Comparison of ENCODE assay signal across 8 cellular contexts in the genomic region with DNA sequence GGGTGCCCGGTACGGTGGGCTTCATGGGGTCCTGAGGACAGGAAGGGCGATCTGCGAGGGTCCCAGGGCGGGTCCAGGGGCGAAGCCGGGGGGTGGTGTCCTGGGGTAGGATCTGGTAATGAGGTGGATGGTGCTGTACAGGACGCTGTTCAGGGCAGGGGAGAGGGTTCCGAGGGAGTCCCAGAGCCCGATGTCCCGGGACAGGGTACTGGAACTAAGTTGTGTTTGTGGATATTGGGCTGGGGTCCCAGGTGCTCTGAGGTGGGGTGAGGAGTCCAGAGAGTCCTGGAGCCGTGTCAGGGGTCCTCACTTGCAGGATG. TPM values are rescaled to one million over a fixed set of nuclear protein-coding genes. Genes with fewer than 3 reads are reported as not detected.
DNase-seq lines count a peak whose midpoint lies in the region; ATAC-seq, FAIRE-seq and TF ChIP-seq lines count a peak whose summit lies in the region.

No MANE protein-coding gene starts in this region.

- H3F3A ChIP-seq in GM23338 (replicated peaks; ENCODE audit: low read depth): no peaks in the 10 kb centered on the region

- H3K9me2 ChIP-seq in GM23338 (ENCODE audit: insufficient read depth): 0 out of 2 replicates have a peak, but pooled peaks cover 6% of the 10 kb centered on the region

- 7% methylated on average over 5 of the region's 12 CpGs for WGBS in A549 (ENCODE audit: missing lambda C conversion rate)
- WGBS in small intestine, 3 donors: 1 to 3% (median 1%) methylated on average over 12 of the region's 12 CpGs

- peaks cover 10% of the 10 kb centered on the region; the same call in 1 of the 3 replicates for H3K36me3 Mint-ChIP-seq in GM23338 (ENCODE audit: low read depth)

- H3K27ac ChIP-seq in A549 (peak overlapping the region; percentile 92 to 97), GM23338 (ENCODE audit: low read depth) (no peak overlapping the region), VCaP (peak overlapping the region; percentile 97), left ventricle myocardium inferior (replicated peaks) (peak overlapping the region; percentile 95), small intestine (ENCODE audit: low read depth in 1 of 2, low read length in 1 of 2) (peak overlapping the region in 1 of 2 donors; percentile 8)

- CTCF ChIA-PET in A549 (lab: Yijun Ruan, JAX): interaction anchor here (0.7 to 2.7 kb wide), 11 partner anchors 9 to 179 kb away, joined by 3 to 10 read pairs (median 4); no protein-coding TSS in a partner anchor

- ATAC-seq in A549 (peak; percentile 14 to 58; a peak in 4 of 6 replicates), GM23338 (peak; percentile 7)

- H2AFZ ChIP-seq in GM23338: peak overlapping the region; percentile 98

- intact Hi-C loops in left ventricle myocardium inferior (cut with micrococcal nuclease): no loop called here

- peak overlapping the region; percentile 73 for H3K4me3 ChIP-seq in A549
- H3K4me3 ChIP-seq in GM23338: peak overlapping the region; percentile 93
- H3K4me3 ChIP-seq in left ventricle myocardium inferior: peak overlapping the region; percentile 93
- H3K4me3 ChIP-seq in small intestine (ENCODE audit: low read depth in 1 of 2, low read length in 2 of 2): peak overlapping the region; percentile 60 to 75

- H3K27me3 ChIP-seq in GM23338 (ENCODE audit: insufficient read depth): no peaks in the 10 kb centered on the region
- H3K27me3 ChIP-seq in left ventricle myocardium inferior (ENCODE audit: low read depth): no peaks in the 10 kb centered on the region
- no peaks in the 10 kb centered on the region for H3K27me3 ChIP-seq in small intestine (ENCODE audit: control insufficient read depth in 2 of 2, insufficient read depth in 2 of 2, low read length in 2 of 2)

- H3K4me1 Mint-ChIP-seq in GM23338: peaks cover 15% of the 10 kb centered on the region

- no peaks in the 10 kb centered on the region; the same call in 1 of the 2 replicates for H3K36me3 ChIP-seq in GM23338 (ENCODE audit: insufficient read depth)
- H3K36me3 ChIP-seq in left ventricle myocardium inferior: peaks cover 22% of the 10 kb centered on the region
- H3K36me3 ChIP-seq in small intestine (ENCODE audit: control insufficient read depth in 2 of 2, insufficient read depth in 2 of 2, low read length in 2 of 2): peaks cover 0 to 2% of the 10 kb centered on the region in 2 donors

- H3K9me3 ChIP-seq in A549: peaks cover 8% of the 10 kb centered on the region; the same call in 1 of the 3 replicates
- H3K9me3 ChIP-seq in left ventricle myocardium inferior (replicated peaks): peaks cover 7% of the 10 kb centered on the region
- H3K9me3 ChIP-seq in small intestine (ENCODE audit: control insufficient read depth, low read depth): no peaks in the 10 kb centered on the region

- no peak for TF ChIP-seq RAD21 in A549 (conservative IDR thresholded peaks at IDR 0.05 in 1 of 2, IDR thresholded peaks at IDR 0.05 in 1 of 2)

- no peaks in the 10 kb centered on the region for H4K20me1 ChIP-seq in GM23338 (replicated peaks; ENCODE audit: insufficient read depth)

- peak overlapping the region; percentile 95 for H3K4me3 Mint-ChIP-seq in GM23338

- peak overlapping the region; percentile 90 for H3K4me2 ChIP-seq in A549
- peak overlapping the region; percentile 97 for H3K4me2 ChIP-seq in GM23338

- peaks cover 17% of the 10 kb centered on the region for H3K9me3 Mint-ChIP-seq in GM23338

- H3K27ac Mint-ChIP-seq in GM23338: no peak overlapping the region; the same call in 1 of the 2 replicates

- POLR2A ChIA-PET in A549 (lab: Yijun Ruan, JAX): interaction anchor here (0.5 to 3.7 kb wide), 21 partner anchors 8 to 188 kb away, joined by 3 to 22 read pairs (median 4); partner anchors contain the start of genes LRRC74B and THAP7

- H3K79me2 ChIP-seq in GM23338 (replicated peaks; ENCODE audit: insufficient read depth): no peaks in the 10 kb centered on the region

- H3K27me3 Mint-ChIP-seq in GM23338 (ENCODE audit: insufficient read depth, low read depth, poor library complexity): peaks cover 22% of the 10 kb centered on the region

- TF ChIP-seq CTCF in A549 (IDR thresholded peaks at IDR 0.05) (no peak), GM23338 (conservative IDR thresholded peaks at IDR 0.05; ENCODE audit: low read depth in 2 of 2) (no peak), VCaP (conservative IDR thresholded peaks at IDR 0.05) (no peak), left ventricle myocardium inferior (IDR thresholded peaks at IDR 0.05; ENCODE audit: borderline replicate concordance) (no peak)

- peaks cover 11% of the 10 kb centered on the region; the same call in 2 of the 3 replicates for H3K4me1 ChIP-seq in A549
- H3K4me1 ChIP-seq in GM23338 (ENCODE audit: insufficient read depth): peaks cover 11% of the 10 kb centered on the region; the same call in 1 of the 2 replicates
- H3K4me1 ChIP-seq in left ventricle myocardium inferior: peaks cover 36% of the 10 kb centered on the region
- no peaks in the 10 kb centered on the region for H3K4me1 ChIP-seq in small intestine (ENCODE audit: control insufficient read depth in 2 of 2, insufficient read depth in 1 of 2, low read depth in 1 of 2, low read length in 1 of 2)

- no peak for TF ChIP-seq POLR2A in A549 (IDR thresholded peaks at IDR 0.05; ENCODE audit: low read length)

- DNase-seq in A549 (ENCODE audit: low read depth in 1 of 2, low spot score in 1 of 2): no peak
- DNase-seq in GM23338 (ENCODE audit: low spot score): no peak
- DNase-seq in left ventricle myocardium inferior: no peak
- DNase-seq in small intestine: no peak
- DNase-seq in cerebellar cortex (ENCODE audit: low spot score): no peak
- DNase-seq in NCI-H187 (lab: John Stamatoyannopoulos, UW): no peak
- no peak for DNase-seq in NCI-H748 treated with DMSO at 0.1 percent for 48 hours (lab: John Stamatoyannopoulos, UW)

- FAIRE-seq in A549 (lab: Jason Lieb, UNC): no peak
- no peak for FAIRE-seq in small intestine (lab: Jason Lieb, UNC)

- no peak for TF ChIP-seq EP300 in A549 (IDR thresholded peaks at IDR 0.05)

TF ChIP-seq in A549, 52 proteins besides CTCF, POLR2A, EP300 and RAD21 (continues in another document):
- TF ChIP-seq EHF (CRISPR knock-in tag; IDR thresholded peaks at IDR 0.05): no peak
- TF ChIP-seq CEBPB (IDR thresholded peaks at IDR 0.05): no peak

TF ChIP-seq in GM23338, 12 proteins besides CTCF, POLR2A, EP300 and RAD21 (continues in another document):
- TF ChIP-seq NANOG (IDR thresholded peaks at IDR 0.05; ENCODE audit: borderline replicate concordance) (no peak), POLR2AphosphoS5 (IDR thresholded peaks at IDR 0.05; ENCODE audit: low read depth) (no peak), ZNF114 (CRISPR knock-in tag; IDR thresholded peaks at IDR 0.05) (no peak)

RNA-seq across cellular contexts. Expression of gene LZTR1, which starts 0.4 kb away (rescaled TPM):
- 14.1 and 14.4 TPM in 2 replicates for polyA plus RNA-seq in A549 (2011; rRNA removed)
- 19.7 and 23.3 TPM in 2 replicates for polyA plus RNA-seq in A549 (2012; cell fraction: cytosol; rRNA removed)
- polyA plus RNA-seq in A549 (2012; cell fraction: nucleus; rRNA removed): 123 and 173 TPM in 2 replicates
- 22.3 to 23.5 TPM (median 22.6 TPM) in 3 replicates for polyA plus RNA-seq in A549 (2017; fragmentation: RNase III; extraction: RNeasy Plus Mini Kit Qiagen cat#74134 plus additional on column Dnase treatment)
- 22.8 and 27.5 TPM in 2 replicates for polyA minus RNA-seq in A549 (2011; rRNA and poly(A)+ RNA removed)
- 39.9 and 41.1 TPM in 2 replicates for total RNA-seq in GM23338 (2014; rRNA removed; shearing (Covaris generic))
- polyA plus RNA-seq in GM23338 (2016; fragmentation: Nextera tagmentation; extraction: Ambion mirVana): 7.7 and 9.2 TPM in 2 replicates
- 18.1 TPM for total RNA-seq in left ventricle myocardium inferior
- polyA plus RNA-seq in small intestine: 10 to 100 TPM; 22.7 to 38.0 (median 26.8) TPM

RNA-seq across cellular contexts. Expression of gene AIFM3, which starts 15.5 kb away (rescaled TPM):
- polyA plus RNA-seq in A549 (2011; rRNA removed): 1.2 and 1.4 TPM in 2 replicates
- polyA plus RNA-seq in A549 (2012; cell fraction: cytosol; rRNA removed): 2.9 TPM in 2 replicates
- polyA plus RNA-seq in A549 (2012; cell fraction: nucleus; rRNA removed): 19.7 and 21.2 TPM in 2 replicates
- 2.3 to 4.0 TPM (median 3.6 TPM) in 3 replicates for polyA plus RNA-seq in A549 (2017; fragmentation: RNase III; extraction: RNeasy Plus Mini Kit Qiagen cat#74134 plus additional on column Dnase treatment)
- 1.8 and 2.6 TPM in 2 replicates for polyA minus RNA-seq in A549 (2011; rRNA and poly(A)+ RNA removed)
- total RNA-seq in GM23338 (2014; rRNA removed; shearing (Covaris generic)): 0.45 and 1.7 TPM in 2 replicates
- polyA plus RNA-seq in GM23338 (2016; fragmentation: Nextera tagmentation; extraction: Ambion mirVana): 1.4 and 1.5 TPM in 2 replicates
- total RNA-seq in left ventricle myocardium inferior: 0.47 TPM
- 1 to 10 TPM; 5.1 to 9.4 (median 6.8) TPM for polyA plus RNA-seq in small intestine

RNA-seq across cellular contexts. Expression of gene THAP7, which starts 19.4 kb away (rescaled TPM):
- polyA plus RNA-seq in A549 (2011; rRNA removed): 15.5 and 15.9 TPM in 2 replicates
- 29.7 and 39.2 TPM in 2 replicates for polyA plus RNA-seq in A549 (2012; cell fraction: cytosol; rRNA removed)
- 43.5 and 52.5 TPM in 2 replicates for polyA plus RNA-seq in A549 (2012; cell fraction: nucleus; rRNA removed)
- 18.4 to 22.7 TPM (median 19.7 TPM) in 3 replicates for polyA plus RNA-seq in A549 (2017; fragmentation: RNase III; extraction: RNeasy Plus Mini Kit Qiagen cat#74134 plus additional on column Dnase treatment)
- polyA minus RNA-seq in A549 (2011; rRNA and poly(A)+ RNA removed): 15.1 and 16.7 TPM in 2 replicates
- 25.9 and 38.8 TPM in 2 replicates for total RNA-seq in GM23338 (2014; rRNA removed; shearing (Covaris generic))
- polyA plus RNA-seq in GM23338 (2016; fragmentation: Nextera tagmentation; extraction: Ambion mirVana): 20.4 and 21.8 TPM in 2 replicates
- total RNA-seq in left ventricle myocardium inferior: 17.8 TPM
- polyA plus RNA-seq in small intestine: 10 to 100 TPM; 30.0 to 43.2 (median 31.5) TPM

RNA-seq across cellular contexts. Expression of gene P2RX6, which starts 32.4 kb away (rescaled TPM):
- polyA plus RNA-seq in A549 (2011; rRNA removed) (0.62 and 0.67 TPM in 2 replicates), A549 (2017; fragmentation: RNase III; extraction: RNeasy Plus Mini Kit Qiagen cat#74134 plus additional on column Dnase treatment) (0.92 to 1.6 TPM (median 1.1 TPM) in 3 replicates), GM23338 (2016; fragmentation: Nextera tagmentation; extraction: Ambion mirVana) (not detected in 2 replicates), small intestine (under 1 TPM in 1 of 3 donors, not detected in 2; 0.84 TPM)
- polyA plus RNA-seq in A549 (2012; cell fraction: cytosol; rRNA removed): 0.62 and 0.82 TPM in 2 replicates
- 7.2 and 8.9 TPM in 2 replicates for polyA plus RNA-seq in A549 (2012; cell fraction: nucleus; rRNA removed)
- 0.15 and 0.45 TPM in 2 replicates for polyA minus RNA-seq in A549 (2011; rRNA and poly(A)+ RNA removed)
- total RNA-seq in GM23338 (2014; rRNA removed; shearing (Covaris generic)): not detected in 2 replicates
- 3.5 TPM for total RNA-seq in left ventricle myocardium inferior

RNA-seq across cellular contexts. Expression of gene SLC7A4, which starts 49.8 kb away (rescaled TPM):
- polyA plus RNA-seq in A549 (2011; rRNA removed) (not detected in 2 replicates), A549 (2017; fragmentation: RNase III; extraction: RNeasy Plus Mini Kit Qiagen cat#74134 plus additional on column Dnase treatment) (not detected in 3 replicates), GM23338 (2016; fragmentation: Nextera tagmentation; extraction: Ambion mirVana) (0.09 and 0.44 TPM in 2 replicates), small intestine (1 to 10 TPM in 1 of 3 donors, under 1 TPM in 1, not detected in 1; 0.27 to 2.3 TPM)
- not detected in 2 replicates for polyA plus RNA-seq in A549 (2012; cell fraction: cytosol; rRNA removed)
- not detected in 2 replicates for polyA plus RNA-seq in A549 (2012; cell fraction: nucleus; rRNA removed)
- not detected in 2 replicates for polyA minus RNA-seq in A549 (2011; rRNA and poly(A)+ RNA removed)
- total RNA-seq in GM23338 (2014; rRNA removed; shearing (Covaris generic)): 0.07 and 0.16 TPM in 2 replicates
- total RNA-seq in left ventricle myocardium inferior: 0.25 TPM
